22 cellular contexts compared by ENCODE assay signal in the genomic region with DNA sequence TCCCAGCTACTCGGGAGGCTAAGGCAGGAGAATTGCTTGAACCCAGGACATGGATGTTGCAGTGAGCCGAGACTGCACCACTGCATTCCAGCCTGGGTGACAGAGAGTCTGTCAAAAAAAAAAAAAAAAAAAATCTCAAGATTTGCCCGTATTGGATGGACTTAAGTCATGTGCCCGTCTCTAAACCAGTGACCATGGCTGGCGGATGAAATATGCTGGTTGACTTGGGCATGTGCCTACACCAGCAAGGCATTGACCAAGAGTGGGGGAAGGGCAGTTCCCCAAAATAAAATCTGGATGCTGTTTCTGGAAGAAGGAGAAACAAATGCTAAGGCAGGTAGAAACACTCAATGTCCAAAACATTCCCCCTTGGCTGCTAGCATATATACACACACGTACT. TPM values are rescaled to one million over a fixed set of nuclear protein-coding genes. Genes with fewer than 3 reads are reported as not detected.
A peak's percentile ranks its signal among the peaks of the same experiment; 100 is the strongest.
DNase-seq lines count a peak whose midpoint lies in the region; ATAC-seq and TF ChIP-seq lines count a peak whose summit lies in the region.
"Had no signal": no experiment of that assay in that cellular context is flagged by ENCODE, and none has a peak within 500 bp of the region (broad histone marks: within the 10 kb centered on the region; RNA-seq: fewer than 3 reads in every experiment).

No MANE protein-coding gene starts in this region.

- H2BK5ac ChIP-seq in H9 (ENCODE audit: insufficient read length, low read length), result no peak overlapping the region

- H2BK20ac ChIP-seq in H9 (ENCODE audit: low read depth, low read length, poor library complexity, severe bottlenecking), result no peak overlapping the region

- H3T11ph ChIP-seq in H9 (ENCODE audit: low read length), result no peak overlapping the region

- H3K18ac ChIP-seq in H9 (ENCODE audit: insufficient read length, low read depth, low read length), result no peak overlapping the region

- H3K4me1 Mint-ChIP-seq in H9, result peaks cover 26 to 32% of the 10 kb centered on the region in 2 experiments
- H3K4me1 Mint-ChIP-seq: CD4-positive, alpha-beta memory T cell had no signal

- no peak overlapping the region for H3K4me3 Mint-ChIP-seq in H9
- H3K4me3 Mint-ChIP-seq: activated CD4-positive, alpha-beta memory T cell treated with anti-CD3 and anti-CD28 coated beads for 36 hours; CD4-positive, alpha-beta memory T cell; IgD-negative memory B cell; stimulated activated naive CD8-positive, alpha-beta T cell treated with anti-CD3 and anti-CD28 coated beads, Interleukin-15, amount 100 ng/mL, for 72 hours had no signal

- H4K20me1 ChIP-seq in H9 (ENCODE audit: control insufficient read depth, insufficient read depth, insufficient read length), result no peaks in the 10 kb centered on the region

- TF ChIP-seq CTCF in RWPE2 (IDR thresholded peaks at IDR 0.05; ENCODE audit: poor library complexity, severe bottlenecking) (no peak), esophagus muscularis mucosa (IDR thresholded peaks at IDR 0.05) (no peak), psoas muscle (IDR thresholded peaks at IDR 0.05) (no peak), uterus (IDR thresholded peaks at IDR 0.05) (no peak), H9 (conservative IDR thresholded peaks at IDR 0.05) (no peak)

- no peak overlapping the region for H2BK120ac ChIP-seq in H9 (ENCODE audit: low read depth, low read length, poor library complexity, severe bottlenecking)

- peaks cover 8 to 19% (median 13%) of the 10 kb centered on the region in 3 experiments; a peak in 6 of 7 replicates for H3K36me3 Mint-ChIP-seq in H9 (ENCODE audit: insufficient read depth in 1 of 3, low read depth in 3 of 3)

- no peak overlapping the region for H3K4me2 ChIP-seq in H9 (ENCODE audit: insufficient read depth, insufficient read length, low read length)

- H3K4me3 ChIP-seq in RWPE2 (ENCODE audit: severe bottlenecking), result no peak overlapping the region
- no peak overlapping the region for H3K4me3 ChIP-seq in esophagus muscularis mucosa
- no peak overlapping the region for H3K4me3 ChIP-seq in psoas muscle
- H3K4me3 ChIP-seq in uterus, result no peak overlapping the region
- H3K4me3 ChIP-seq: heart left ventricle had no signal

- no peak for ATAC-seq in RWPE2 (ENCODE audit: low read depth)
- peak in 3 of 4 donors; percentile 33 to 86 (median 71) for ATAC-seq in psoas muscle
- no peak for ATAC-seq in HG03139 (IDR thresholded peaks at IDR 0.05; ENCODE audit: unreplicated experiment)
- ATAC-seq: stimulated activated naive CD8-positive, alpha-beta T cell treated with anti-CD3 and anti-CD28 coated beads, Interleukin-15, amount 100 ng/mL, for 72 hours had no signal

- H2AFZ ChIP-seq in H9 (ENCODE audit: low read length), result no peak overlapping the region

- no peak overlapping the region for H4K91ac ChIP-seq in H9 (ENCODE audit: insufficient read length, low read depth, low read length)

- no peak overlapping the region for H3K4ac ChIP-seq in H9 (ENCODE audit: low read depth, low read length)

- H3K27ac ChIP-seq in RWPE2 (ENCODE audit: poor library complexity, severe bottlenecking), result peak overlapping the region; percentile 61
- H3K27ac ChIP-seq in esophagus muscularis mucosa (replicated peaks in 1 of 4), result peak overlapping the region; percentile 51 to 76 (median 68)
- H3K27ac ChIP-seq in psoas muscle, result no peak overlapping the region
- H3K27ac ChIP-seq in uterus, result peak overlapping the region; percentile 79 to 80
- H3K27ac ChIP-seq in H9 (ENCODE audit: insufficient read length, low read depth, low read length), result no peak overlapping the region

- no peak for TF ChIP-seq EP300 in esophagus muscularis mucosa (IDR thresholded peaks at IDR 0.05)

- no peaks in the 10 kb centered on the region for H3K27me3 ChIP-seq in RWPE2 (ENCODE audit: insufficient read depth, poor library complexity, severe bottlenecking)
- no peaks in the 10 kb centered on the region for H3K27me3 ChIP-seq in esophagus muscularis mucosa
- no peaks in the 10 kb centered on the region for H3K27me3 ChIP-seq in psoas muscle (ENCODE audit: insufficient read depth in 3 of 3, low read length in 2 of 3)
- H3K27me3 ChIP-seq in uterus, result no peaks in the 10 kb centered on the region
- no peaks in the 10 kb centered on the region for H3K27me3 ChIP-seq in H9 (ENCODE audit: insufficient read depth, low read length)

- no peak overlapping the region for H3K23ac ChIP-seq in H9 (ENCODE audit: insufficient read length, low read depth, low read length)

- H2BK12ac ChIP-seq in H9 (ENCODE audit: insufficient read length, low read depth, low read length), result no peak overlapping the region

- H3K9me3 Mint-ChIP-seq in H9, result peaks cover 28 to 30% of the 10 kb centered on the region in 2 experiments

- no peaks in the 10 kb centered on the region for H3K79me1 ChIP-seq in H9 (ENCODE audit: insufficient read depth, low read depth, low read length, poor library complexity, severe bottlenecking)

- H3K4me1 ChIP-seq in RWPE2 (ENCODE audit: insufficient read depth, poor library complexity, severe bottlenecking) (peaks cover 38% of the 10 kb centered on the region), esophagus muscularis mucosa (peaks cover 24 to 53% (median 51%) of the 10 kb centered on the region in 4 donors), psoas muscle (peaks cover 6% of the 10 kb centered on the region), uterus (peaks cover 9 to 17% of the 10 kb centered on the region in 2 donors), H9 (ENCODE audit: insufficient read depth, low read length) (no peaks in the 10 kb centered on the region)

- H3K36me3 ChIP-seq in RWPE2 (ENCODE audit: low read depth) (no peaks in the 10 kb centered on the region), esophagus muscularis mucosa (no peaks in the 10 kb centered on the region), psoas muscle (ENCODE audit: insufficient read depth in 1 of 2, low read depth in 1 of 2) (no peaks in the 10 kb centered on the region), uterus (no peaks in the 10 kb centered on the region)
- H3K36me3 ChIP-seq: heart left ventricle had no signal

- peaks cover 10% of the 10 kb centered on the region for H3K27me3 Mint-ChIP-seq in H9 (ENCODE audit: low read depth)

- no peak for TF ChIP-seq POLR2A in esophagus muscularis mucosa (IDR thresholded peaks at IDR 0.05; ENCODE audit: low read depth)
- TF ChIP-seq POLR2A in uterus (IDR thresholded peaks at IDR 0.05), result no peak

- H3K56ac ChIP-seq in H9 (ENCODE audit: insufficient read length, low read depth, low read length), result no peak overlapping the region

- DNase-seq in RWPE2 (ENCODE audit: low spot score) (no peak), esophagus muscularis mucosa (ENCODE audit: extremely low spot score) (no peak), psoas muscle (no peak), uterus (no peak), H9 (no peak), SHP77 treated with DMSO at 0.1 percent for 48 hours (lab: John Stamatoyannopoulos, UW) (no peak)
- DNase-seq: activated CD4-positive, alpha-beta memory T cell treated with anti-CD3 and anti-CD28 coated beads for 36 hours; activated CD4-positive, CD25-positive, alpha-beta regulatory T cell; activated gamma-delta T cell; CD4-positive, alpha-beta memory T cell; H7; heart left ventricle; left ventricle myocardium superior; NCI-H1436; NCI-H510A; stimulated activated naive CD8-positive, alpha-beta T cell treated with anti-CD3 and anti-CD28 coated beads, Interleukin-15, amount 100 ng/mL, for 72 hours; T1000 had no signal

- no peaks in the 10 kb centered on the region for H3K23me2 ChIP-seq in H9 (ENCODE audit: insufficient read length, low read depth, low read length, poor library complexity, severe bottlenecking)

- 92% methylated on average over 6 of the region's 6 CpGs for WGBS in esophagus muscularis mucosa
- 33 to 57% (median 38%) methylated on average over 6 of the region's 6 CpGs for WGBS in psoas muscle, 3 donors
- WGBS in H9 (ENCODE audit: extremely low coverage, insufficient read length, low lambda C conversion rate), result no CpG with 5 or more reads among the region's 6 CpGs

- intact Hi-C loops in esophagus muscularis mucosa (cut with DNase I), result no loop called here
- intact Hi-C loops in psoas muscle (cut with DNase I), result no loop called here
- intact Hi-C loops in uterus (cut with DNase I; ENCODE audit: low total_unique reads), result no loop called here

- H2AK5ac ChIP-seq in H9 (ENCODE audit: insufficient read length, low read length), result no peak overlapping the region

- no peak overlapping the region for H2BK15ac ChIP-seq in H9 (ENCODE audit: low read depth, low read length)

- no peaks in the 10 kb centered on the region for H3K79me2 ChIP-seq in H9 (ENCODE audit: insufficient read depth, low read length)

- no peak overlapping the region for H3K9ac ChIP-seq in H9 (ENCODE audit: extremely low read depth, insufficient read length, low read length)

- H4K5ac ChIP-seq in H9 (ENCODE audit: insufficient read length, low read depth, low read length), result no peak overlapping the region

- H3K9me3 ChIP-seq in RWPE2 (ENCODE audit: severe bottlenecking) (peaks cover 3% of the 10 kb centered on the region), esophagus muscularis mucosa (no peaks in the 10 kb centered on the region), psoas muscle (no peaks in the 10 kb centered on the region), uterus (peaks cover 0 to 3% of the 10 kb centered on the region in 2 donors), H9 (ENCODE audit: control insufficient read depth, low read depth, low read length) (peaks cover 8% of the 10 kb centered on the region)

- H4K8ac ChIP-seq in H9 (replicated peaks; ENCODE audit: insufficient read length, low read depth, low read length), result no peak overlapping the region

- H3K14ac ChIP-seq in H9 (ENCODE audit: insufficient read depth, low read length), result no peak overlapping the region

- H3K27ac Mint-ChIP-seq in H9, result no peak overlapping the region
- H3K27ac Mint-ChIP-seq: activated CD4-positive, alpha-beta memory T cell treated with anti-CD3 and anti-CD28 coated beads for 36 hours; CD4-positive, alpha-beta memory T cell; IgD-negative memory B cell; stimulated activated naive CD8-positive, alpha-beta T cell treated with anti-CD3 and anti-CD28 coated beads, Interleukin-15, amount 100 ng/mL, for 72 hours had no signal

RNA-seq across cellular contexts. Expression of a gene that starts 21.5 kb away (rescaled TPM):
- total RNA-seq in esophagus muscularis mucosa (100 to 1,000 TPM in 1 of 4 donors, 10 to 100 TPM in 3; 20.7 to 123 (median 41.5) TPM), psoas muscle (10 to 100 TPM; 10.2 to 46.6 (median 18.7) TPM), uterus (1,000 to 10,000 TPM in 1 of 4 donors, 100 to 1,000 TPM in 2, 10 to 100 TPM in 1; 59.4 to 4,880 (median 491) TPM), H9 (2021) (104 and 112 TPM in 2 replicates)
- 1 to 10 TPM; 2.3 to 5.4 (median 3.3) TPM for polyA plus RNA-seq in psoas muscle
- polyA plus RNA-seq: CD4-positive, alpha-beta memory T cell had no signal

RNA-seq across cellular contexts. Expression of a gene that starts 51.3 kb away (rescaled TPM):
- total RNA-seq in esophagus muscularis mucosa, result under 1 TPM in 1 of 4 donors, not detected in 3; 0.80 TPM
- total RNA-seq in psoas muscle, result not detected
- polyA plus RNA-seq in psoas muscle, result under 1 TPM in 2 of 3 donors, not detected in 1; 0.01 to 0.07 TPM
- under 1 TPM in 2 of 4 donors, not detected in 2; 0.07 to 0.91 TPM for total RNA-seq in uterus
- total RNA-seq in H9 (2021), result 10.9 and 11.2 TPM in 2 replicates
- total RNA-seq: CD4-positive, alpha-beta memory T cell; heart left ventricle; left ventricle myocardium superior; pulmonary artery endothelial cell had no signal
- polyA plus RNA-seq: CD4-positive, alpha-beta memory T cell; IgD-negative memory B cell had no signal

RNA-seq across cellular contexts. Expression of a gene that starts 57.1 kb away (rescaled TPM):
- total RNA-seq in esophagus muscularis mucosa (100 to 1,000 TPM in 1 of 4 donors, 10 to 100 TPM in 3; 72.7 to 145 (median 82.8) TPM), psoas muscle (100 to 1,000 TPM; 245 to 291 (median 266) TPM), uterus (100 to 1,000 TPM in 1 of 4 donors, 10 to 100 TPM in 1, under 1 TPM in 1, not detected in 1; 0.90 to 119 (median 19.6) TPM), H9 (2021) (0.24 TPM in 1 of 2 replicates, not detected in the other)
- 100 to 1,000 TPM; 120 to 254 (median 151) TPM for polyA plus RNA-seq in psoas muscle
- total RNA-seq: bronchial epithelial cell; CD4-positive, alpha-beta memory T cell; M059J; pulmonary artery endothelial cell had no signal
- polyA plus RNA-seq: CD4-positive, alpha-beta memory T cell had no signal

Comparison
In these comparisons a context has a peak if more than half of its experiments do, and no peak if none do; other contexts are left out.
1. ATAC-seq: peak in psoas muscle (3 of 4); none in RWPE2 (single experiment) and HG03139 (single experiment).
2. H3K27ac ChIP-seq: peak in RWPE2 (single experiment), esophagus muscularis mucosa (4 of 4) and uterus (2 of 2); none in psoas muscle (single experiment) and H9 (single experiment).